Comparison of ENCODE assay signal across 1 cellular context in the genomic region with DNA sequence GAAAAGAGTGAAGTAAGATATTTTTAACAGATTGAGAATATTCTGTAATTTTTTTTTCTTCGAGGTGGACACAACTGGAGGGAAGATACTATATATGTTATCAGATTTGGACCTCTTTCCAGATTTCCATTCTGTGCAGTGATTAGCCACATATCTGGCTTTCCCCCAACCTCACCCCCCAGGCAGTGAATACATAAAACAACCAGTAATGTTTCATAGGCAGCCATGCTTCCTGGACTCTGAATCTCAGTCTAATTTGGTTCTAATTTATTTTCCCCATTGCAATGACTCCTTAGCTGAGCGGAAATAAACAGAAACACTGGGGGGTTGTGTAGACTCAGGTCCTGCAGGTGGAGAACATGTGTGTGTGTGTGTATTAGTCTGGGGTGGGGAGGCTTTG.
TF ChIP-seq lines count a peak whose summit lies in the region.

No MANE protein-coding gene starts in this region.

TF ChIP-seq in HepG2, 621 proteins besides CTCF, POLR2A, EP300 and RAD21 (continued from another document):
- no peak for TF ChIP-seq ZNF7 (CRISPR knock-in tag; IDR thresholded peaks at IDR 0.05)
- no peak for TF ChIP-seq RELA (CRISPR knock-in tag; IDR thresholded peaks at IDR 0.05)
- no peak for TF ChIP-seq IRX3 (CRISPR knock-in tag; IDR thresholded peaks at IDR 0.05; ENCODE audit: borderline replicate concordance, low read depth)
- no peak for TF ChIP-seq IKZF1 (IDR thresholded peaks at IDR 0.05)
- no peak for TF ChIP-seq ZNF3 (CRISPR knock-in tag; IDR thresholded peaks at IDR 0.05)
- TF ChIP-seq, protein P1, sequence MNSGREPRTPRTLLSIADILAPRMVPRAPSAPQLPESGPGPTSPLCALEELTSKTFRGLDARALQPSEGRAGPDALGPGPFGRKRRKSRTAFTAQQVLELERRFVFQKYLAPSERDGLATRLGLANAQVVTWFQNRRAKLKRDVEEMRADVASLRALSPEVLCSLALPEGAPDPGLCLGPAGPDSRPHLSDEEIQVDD (CRISPR knock-in tag; IDR thresholded peaks at IDR 0.05; ENCODE audit: borderline replicate concordance), result no peak
- TF ChIP-seq, protein P2, sequence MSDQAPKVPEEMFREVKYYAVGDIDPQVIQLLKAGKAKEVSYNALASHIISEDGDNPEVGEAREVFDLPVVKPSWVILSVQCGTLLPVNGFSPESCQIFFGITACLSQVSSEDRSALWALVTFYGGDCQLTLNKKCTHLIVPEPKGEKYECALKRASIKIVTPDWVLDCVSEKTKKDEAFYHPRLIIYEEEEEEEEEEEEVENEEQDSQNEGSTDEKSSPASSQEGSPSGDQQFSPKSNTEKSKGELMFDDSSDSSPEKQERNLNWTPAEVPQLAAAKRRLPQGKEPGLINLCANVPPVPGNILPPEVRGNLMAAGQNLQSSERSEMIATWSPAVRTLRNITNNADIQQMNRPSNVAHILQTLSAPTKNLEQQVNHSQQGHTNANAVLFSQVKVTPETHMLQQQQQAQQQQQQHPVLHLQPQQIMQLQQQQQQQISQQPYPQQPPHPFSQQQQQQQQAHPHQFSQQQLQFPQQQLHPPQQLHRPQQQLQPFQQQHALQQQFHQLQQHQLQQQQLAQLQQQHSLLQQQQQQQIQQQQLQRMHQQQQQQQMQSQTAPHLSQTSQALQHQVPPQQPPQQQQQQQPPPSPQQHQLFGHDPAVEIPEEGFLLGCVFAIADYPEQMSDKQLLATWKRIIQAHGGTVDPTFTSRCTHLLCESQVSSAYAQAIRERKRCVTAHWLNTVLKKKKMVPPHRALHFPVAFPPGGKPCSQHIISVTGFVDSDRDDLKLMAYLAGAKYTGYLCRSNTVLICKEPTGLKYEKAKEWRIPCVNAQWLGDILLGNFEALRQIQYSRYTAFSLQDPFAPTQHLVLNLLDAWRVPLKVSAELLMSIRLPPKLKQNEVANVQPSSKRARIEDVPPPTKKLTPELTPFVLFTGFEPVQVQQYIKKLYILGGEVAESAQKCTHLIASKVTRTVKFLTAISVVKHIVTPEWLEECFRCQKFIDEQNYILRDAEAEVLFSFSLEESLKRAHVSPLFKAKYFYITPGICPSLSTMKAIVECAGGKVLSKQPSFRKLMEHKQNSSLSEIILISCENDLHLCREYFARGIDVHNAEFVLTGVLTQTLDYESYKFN (CRISPR knock-in tag; conservative IDR thresholded peaks at IDR 0.05), result no peak
- no peak for TF ChIP-seq ZNF720 (CRISPR knock-in tag; IDR thresholded peaks at IDR 0.05)
